ENCODE assay signal across 8 cellular contexts in genomic region chr12:100234591-100235304, GRCh38. TPM values are rescaled to one million over a fixed set of nuclear protein-coding genes. Genes with fewer than 3 reads are reported as not detected.
A peak's percentile ranks its signal among the peaks of the same experiment; 100 is the strongest.
DNase-seq lines count a peak whose midpoint lies in the region; ATAC-seq, FAIRE-seq and TF ChIP-seq lines count a peak whose summit lies in the region.

No MANE protein-coding gene starts in this region.

- H3K4me1 Mint-ChIP-seq in astrocyte (ENCODE audit: low read depth, unreplicated experiment): peaks cover 4% of the 10 kb centered on the region

- TF ChIP-seq CTCF in DND-41 (IDR thresholded peaks at IDR 0.05; ENCODE audit: borderline replicate concordance, extremely low read depth, low read length, poor library complexity, severe bottlenecking) (peak; percentile 80), astrocyte (IDR thresholded peaks at IDR 0.05; ENCODE audit: insufficient read depth, low read depth, low read length) (peak; percentile 77)

- no peaks in the 10 kb centered on the region for H3K9me3 Mint-ChIP-seq in astrocyte (ENCODE audit: unreplicated experiment)

- H2AFZ ChIP-seq in DND-41 (ENCODE audit: low read depth, low read length): no peak overlapping the region
- no peak overlapping the region for H2AFZ ChIP-seq in astrocyte (ENCODE audit: low read depth, low read length)

- no CpG with 5 or more reads among the region's 7 CpGs for WGBS in iPS DF 6.9 (ENCODE audit: insufficient coverage, insufficient read length)

- H3K27ac ChIP-seq in DND-41 (ENCODE audit: low read length) (no peak overlapping the region), astrocyte (ENCODE audit: low read depth, low read length) (no peak overlapping the region), iPS DF 6.9 (ENCODE audit: low read length) (no peak overlapping the region)

- H4K20me1 ChIP-seq in DND-41 (ENCODE audit: insufficient read depth, low read length) (no peaks in the 10 kb centered on the region), astrocyte (ENCODE audit: insufficient read depth, low read length) (no peaks in the 10 kb centered on the region)

- no peaks in the 10 kb centered on the region for H3K9me3 ChIP-seq in DND-41 (ENCODE audit: insufficient read depth, low read length, severe bottlenecking)
- no peaks in the 10 kb centered on the region for H3K9me3 ChIP-seq in astrocyte (ENCODE audit: insufficient read depth, low read depth, low read length)
- H3K9me3 ChIP-seq in iPS DF 6.9 (ENCODE audit: control insufficient read depth, insufficient read depth, low read length): no peaks in the 10 kb centered on the region

- FAIRE-seq in astrocyte (lab: Jason Lieb, UNC): peak; percentile 5

- H3K27me3 ChIP-seq in DND-41 (ENCODE audit: insufficient read depth, low read length, poor library complexity): no peaks in the 10 kb centered on the region
- no peaks in the 10 kb centered on the region for H3K27me3 ChIP-seq in astrocyte (ENCODE audit: insufficient read depth, low read length)
- no peaks in the 10 kb centered on the region for H3K27me3 ChIP-seq in iPS DF 6.9 (ENCODE audit: control insufficient read depth, insufficient read depth, low read length)

- no peaks in the 10 kb centered on the region for H3K4me1 ChIP-seq in DND-41 (ENCODE audit: insufficient read depth, low read length)
- no peaks in the 10 kb centered on the region for H3K4me1 ChIP-seq in astrocyte (ENCODE audit: insufficient read depth, low read length)
- no peaks in the 10 kb centered on the region for H3K4me1 ChIP-seq in iPS DF 6.9 (ENCODE audit: control insufficient read depth, insufficient read depth, low read length)

- DNase-seq in DND-41 (no peak), H4 (ENCODE audit: low spot score) (peak; percentile 52), NCI-H146 treated with DMSO at 0.1 percent for 48 hours (lab: John Stamatoyannopoulos, UW; ENCODE audit: unreplicated experiment) (peak; percentile 5), astrocyte (ENCODE audit: low read depth) (peak; percentile 49), iPS DF 6.9 (ENCODE audit: low read depth, low spot score) (peak; percentile 11), superior temporal gyrus (ENCODE audit: extremely low spot score) (peak; percentile 81)
- no peak for DNase-seq in stimulated activated CD4-positive, alpha-beta T cell treated with anti-CD3 and anti-CD28 coated beads, Interleukin-2, amount 100 ng/mL, for 48 hours

- no peaks in the 10 kb centered on the region for H3K27me3 Mint-ChIP-seq in astrocyte (ENCODE audit: low read depth, unreplicated experiment)

- no peak overlapping the region for H3K4me3 ChIP-seq in DND-41 (ENCODE audit: low read depth in 1 of 2, low read length in 2 of 2)
- no peak overlapping the region for H3K4me3 ChIP-seq in astrocyte (ENCODE audit: insufficient read depth, low read depth, low read length)
- no peak overlapping the region for H3K4me3 ChIP-seq in iPS DF 6.9 (ENCODE audit: low read length)

- no peaks in the 10 kb centered on the region for H3K79me2 ChIP-seq in DND-41 (ENCODE audit: insufficient read depth, low read length)
- no peaks in the 10 kb centered on the region for H3K79me2 ChIP-seq in astrocyte (ENCODE audit: insufficient read depth, low read length)

- no peak overlapping the region for H3K9ac ChIP-seq in DND-41 (ENCODE audit: low read depth, low read length)
- H3K9ac ChIP-seq in astrocyte (ENCODE audit: low read length): no peak overlapping the region

- no peak overlapping the region for H3K4me2 ChIP-seq in DND-41 (ENCODE audit: insufficient read depth, low read length)
- H3K4me2 ChIP-seq in astrocyte (ENCODE audit: low read length): no peak overlapping the region

- ATAC-seq in DND-41 (ENCODE audit: insufficient read depth, low read depth) (peak; percentile 62; the same call in 2 of the 3 replicates), HG02763 (IDR thresholded peaks at IDR 0.05; ENCODE audit: unreplicated experiment) (no peak)

- H3K4me3 Mint-ChIP-seq in astrocyte (ENCODE audit: unreplicated experiment): no peak overlapping the region

- H3K36me3 Mint-ChIP-seq in astrocyte (ENCODE audit: low read depth, unreplicated experiment): no peaks in the 10 kb centered on the region

- H3K27ac Mint-ChIP-seq in astrocyte (ENCODE audit: unreplicated experiment): no peak overlapping the region

- H3K36me3 ChIP-seq in DND-41 (ENCODE audit: insufficient read depth, low read length): no peaks in the 10 kb centered on the region
- H3K36me3 ChIP-seq in astrocyte (ENCODE audit: insufficient read depth, low read length): no peaks in the 10 kb centered on the region
- H3K36me3 ChIP-seq in iPS DF 6.9 (ENCODE audit: control insufficient read depth, insufficient read depth, low read length): no peaks in the 10 kb centered on the region

RNA-seq across cellular contexts. Expression of gene DEPDC4, which starts 32.1 kb away (rescaled TPM):
- total RNA-seq in H4 (2014; rRNA removed; shearing (Covaris generic)): 2.3 and 2.5 TPM in 2 replicates
- total RNA-seq in astrocyte: 1.3 and 1.7 TPM in 2 replicates

RNA-seq across cellular contexts. Expression of gene SCYL2, which starts 32.2 kb away (rescaled TPM):
- total RNA-seq in H4 (2014; rRNA removed; shearing (Covaris generic)): 23.2 and 35.7 TPM in 2 replicates
- 56.2 and 68.7 TPM in 2 replicates for total RNA-seq in astrocyte

RNA-seq across cellular contexts. Expression of gene ACTR6, which starts 34.1 kb away (rescaled TPM):
- 24.6 and 34.3 TPM in 2 replicates for total RNA-seq in H4 (2014; rRNA removed; shearing (Covaris generic))
- 23.9 and 26.6 TPM in 2 replicates for total RNA-seq in astrocyte

Comparison
In these comparisons a context has a peak if more than half of its experiments do, and no peak if none do; other contexts are left out.
1. DNase-seq: peak in H4 (single experiment), NCI-H146 treated with DMSO at 0.1 percent for 48 hours (single experiment), astrocyte (single experiment), iPS DF 6.9 (single experiment) and superior temporal gyrus (single experiment); none in DND-41 (single experiment) and stimulated activated CD4-positive, alpha-beta T cell treated with anti-CD3 and anti-CD28 coated beads, Interleukin-2, amount 100 ng/mL, for 48 hours (0 of 2).